In the genomic region with DNA sequence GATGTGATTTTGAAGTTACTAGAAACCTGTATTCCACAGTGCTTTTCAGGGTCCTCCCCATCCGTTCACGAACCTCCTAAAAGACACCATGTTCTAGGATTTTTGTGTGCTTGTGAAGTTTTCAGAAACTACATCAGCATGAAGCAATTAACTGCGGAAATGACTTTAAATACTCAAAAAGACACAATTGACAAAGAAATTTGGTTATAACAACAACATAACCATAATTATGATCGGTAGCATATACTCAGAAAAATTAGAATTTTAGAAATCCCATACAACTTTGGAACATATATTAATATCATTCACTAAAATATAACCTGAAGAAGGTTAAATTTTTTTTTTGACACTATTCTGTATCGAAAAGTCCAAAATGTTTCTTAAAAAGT, we compare ENCODE assay signal across 1 cellular context.
TF ChIP-seq lines count a peak whose summit lies in the region.

No MANE protein-coding gene starts in this region.

TF ChIP-seq in HepG2, 621 proteins besides CTCF, POLR2A, EP300 and RAD21:
- TF ChIP-seq ZFP90 (CRISPR knock-in tag; IDR thresholded peaks at IDR 0.05; ENCODE audit: borderline replicate concordance): no peak
